ENCODE assay signal across 20 cellular contexts in the genomic region with DNA sequence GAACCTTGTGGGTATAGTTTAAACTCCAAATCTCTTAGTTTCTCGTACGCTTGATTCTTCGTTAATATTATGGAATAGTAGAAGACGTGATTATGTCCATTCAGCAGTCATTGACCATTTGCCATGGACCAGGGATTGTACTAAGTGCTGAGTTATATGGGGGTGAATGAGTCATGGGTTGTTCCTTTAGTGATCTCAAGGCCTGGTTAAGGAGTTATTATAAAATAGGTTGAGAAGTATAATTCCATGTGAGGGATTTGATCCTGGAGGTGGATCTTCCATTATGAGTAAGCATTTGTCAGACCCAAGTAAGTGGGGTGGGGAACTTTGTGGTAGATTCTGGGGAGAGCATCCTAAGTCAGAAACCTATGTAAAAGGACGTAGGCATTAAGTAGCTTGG. TPM values are rescaled to one million over a fixed set of nuclear protein-coding genes. Genes with fewer than 3 reads are reported as not detected.
DNase-seq lines count a peak whose midpoint lies in the region; ATAC-seq, FAIRE-seq and TF ChIP-seq lines count a peak whose summit lies in the region.
"Had no signal": no experiment of that assay in that cellular context is flagged by ENCODE, and none has a peak within 500 bp of the region (broad histone marks: within the 10 kb centered on the region; RNA-seq: fewer than 3 reads in every experiment).

No MANE protein-coding gene starts in this region.

- no peak overlapping the region for H3K27ac ChIP-seq in astrocyte (ENCODE audit: low read depth, low read length)
- H3K27ac ChIP-seq: body of pancreas, neutrophil, right atrium auricular region had no signal

- H3K27me3 Mint-ChIP-seq in astrocyte (ENCODE audit: low read depth, unreplicated experiment): no peaks in the 10 kb centered on the region
- H3K27me3 Mint-ChIP-seq: T-cell had no signal

- H3K4me1 ChIP-seq in astrocyte (ENCODE audit: insufficient read depth, low read length): peaks cover 5% of the 10 kb centered on the region

- DNase-seq in AG08396 (ENCODE audit: low spot score): peak; percentile 18
- DNase-seq in HS-27A (ENCODE audit: low read depth): peak; percentile 7
- peak; percentile 63 for DNase-seq in astrocyte (ENCODE audit: low read depth)
- DNase-seq in iris pigment epithelial cell (ENCODE audit: low read depth): peak; percentile 69
- no peak for DNase-seq in activated CD4-positive, alpha-beta T cell treated with anti-CD3 and anti-CD28 coated beads for 48 hours
- DNase-seq in DMS153 treated with DMSO at 0.1 percent for 48 hours (lab: John Stamatoyannopoulos, UW; ENCODE audit: unreplicated experiment): no peak
- DNase-seq: activated CD4-positive, alpha-beta T cell treated with anti-CD3 and anti-CD28 coated beads, Interleukin-2, amount 50 U/mL, for 48 hours; activated naive CD4-positive, alpha-beta T cell treated with Interleukin-2 at 50 U/mL for 16 hours; body of pancreas; cortex of kidney; left ventricle myocardium superior; NCI-H1436 treated with DMSO at 0.1 percent for 48 hours; stimulated activated naive CD4-positive, alpha-beta T cell treated with Interleukin-2 at 50 U/mL for 16 hours; T-cell; trophoblast cell had no signal

- H3K4me2 ChIP-seq in astrocyte (ENCODE audit: low read length): peak overlapping the region; percentile 49

- H3K9ac ChIP-seq in astrocyte (ENCODE audit: low read length): no peak overlapping the region

- no peak overlapping the region for H2AFZ ChIP-seq in astrocyte (ENCODE audit: low read depth, low read length)

- peaks cover 13% of the 10 kb centered on the region for H3K4me1 Mint-ChIP-seq in astrocyte (ENCODE audit: low read depth, unreplicated experiment)

- H3K9me3 Mint-ChIP-seq in astrocyte (ENCODE audit: unreplicated experiment): no peaks in the 10 kb centered on the region
- H3K9me3 Mint-ChIP-seq: T-cell had no signal

- H3K27ac Mint-ChIP-seq in astrocyte (ENCODE audit: unreplicated experiment): no peak overlapping the region
- H3K27ac Mint-ChIP-seq: T-cell had no signal

- H3K79me2 ChIP-seq in astrocyte (ENCODE audit: insufficient read depth, low read length): peaks cover 70% of the 10 kb centered on the region

- no peaks in the 10 kb centered on the region for H3K9me3 ChIP-seq in astrocyte (ENCODE audit: insufficient read depth, low read depth, low read length)
- H3K9me3 ChIP-seq: body of pancreas, neutrophil, right atrium auricular region had no signal

- H3K27me3 ChIP-seq in astrocyte (ENCODE audit: insufficient read depth, low read length): no peaks in the 10 kb centered on the region
- H3K27me3 ChIP-seq: body of pancreas, neutrophil, right atrium auricular region had no signal

- H3K4me3 ChIP-seq in astrocyte (ENCODE audit: insufficient read depth, low read depth, low read length): no peak overlapping the region
- H3K4me3 ChIP-seq: body of pancreas, right atrium auricular region had no signal

- no peak for TF ChIP-seq CTCF in astrocyte (IDR thresholded peaks at IDR 0.05; ENCODE audit: insufficient read depth, low read depth, low read length)

- FAIRE-seq in astrocyte (lab: Jason Lieb, UNC): peak; percentile 5
- FAIRE-seq: HTR-8/SVneo had no signal

- H3K4me3 Mint-ChIP-seq in astrocyte (ENCODE audit: unreplicated experiment): no peak overlapping the region
- H3K4me3 Mint-ChIP-seq: T-cell had no signal

- no peaks in the 10 kb centered on the region for H3K36me3 ChIP-seq in astrocyte (ENCODE audit: insufficient read depth, low read length)

- peaks cover 23% of the 10 kb centered on the region for H4K20me1 ChIP-seq in astrocyte (ENCODE audit: insufficient read depth, low read length)

- H3K36me3 Mint-ChIP-seq in astrocyte (ENCODE audit: low read depth, unreplicated experiment): peaks cover 6% of the 10 kb centered on the region

- ATAC-seq in GM19035 (IDR thresholded peaks at IDR 0.05; ENCODE audit: unreplicated experiment): no peak
- no peak for ATAC-seq in GM19452 (IDR thresholded peaks at IDR 0.05; ENCODE audit: unreplicated experiment)
- ATAC-seq: body of pancreas, left ventricle myocardium superior, T-cell had no signal

RNA-seq across cellular contexts. Expression of gene NR2C2, which starts 15.4 kb away (rescaled TPM):
- total RNA-seq in astrocyte: 36.3 and 38.7 TPM in 2 replicates

Comparison
In these comparisons a context has a peak if more than half of its experiments do, and no peak if none do; other contexts are left out.
1. DNase-seq: peak in AG08396 (single experiment), HS-27A (single experiment), astrocyte (single experiment) and iris pigment epithelial cell (single experiment); none in activated CD4-positive, alpha-beta T cell treated with anti-CD3 and anti-CD28 coated beads for 48 hours (single experiment) and DMS153 treated with DMSO at 0.1 percent for 48 hours (single experiment).